ENCODE assay signal across 1 cellular context in genomic region chr5:37248970-37249819, GRCh38.
TF ChIP-seq lines count a peak whose summit lies in the region.

Gene CPLANE1, minus strand, starts transcription at chr5:37249376. Its CDS starts 1,678 bp downstream, at chr5:37247698.

TF ChIP-seq in HEK293, 187 proteins besides CTCF, POLR2A, EP300 and RAD21 (continued from another document and continues in another):
- TF ChIP-seq, protein P1, sequence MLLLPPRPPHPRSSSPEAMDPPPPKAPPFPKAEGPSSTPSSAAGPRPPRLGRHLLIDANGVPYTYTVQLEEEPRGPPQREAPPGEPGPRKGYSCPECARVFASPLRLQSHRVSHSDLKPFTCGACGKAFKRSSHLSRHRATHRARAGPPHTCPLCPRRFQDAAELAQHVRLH (tag by site-specific recombination; IDR thresholded peaks at IDR 0.05): peak; percentile 79
- TF ChIP-seq HIC1 (tag by site-specific recombination; IDR thresholded peaks at IDR 0.05): peak; percentile 90
- TF ChIP-seq, protein P2, sequence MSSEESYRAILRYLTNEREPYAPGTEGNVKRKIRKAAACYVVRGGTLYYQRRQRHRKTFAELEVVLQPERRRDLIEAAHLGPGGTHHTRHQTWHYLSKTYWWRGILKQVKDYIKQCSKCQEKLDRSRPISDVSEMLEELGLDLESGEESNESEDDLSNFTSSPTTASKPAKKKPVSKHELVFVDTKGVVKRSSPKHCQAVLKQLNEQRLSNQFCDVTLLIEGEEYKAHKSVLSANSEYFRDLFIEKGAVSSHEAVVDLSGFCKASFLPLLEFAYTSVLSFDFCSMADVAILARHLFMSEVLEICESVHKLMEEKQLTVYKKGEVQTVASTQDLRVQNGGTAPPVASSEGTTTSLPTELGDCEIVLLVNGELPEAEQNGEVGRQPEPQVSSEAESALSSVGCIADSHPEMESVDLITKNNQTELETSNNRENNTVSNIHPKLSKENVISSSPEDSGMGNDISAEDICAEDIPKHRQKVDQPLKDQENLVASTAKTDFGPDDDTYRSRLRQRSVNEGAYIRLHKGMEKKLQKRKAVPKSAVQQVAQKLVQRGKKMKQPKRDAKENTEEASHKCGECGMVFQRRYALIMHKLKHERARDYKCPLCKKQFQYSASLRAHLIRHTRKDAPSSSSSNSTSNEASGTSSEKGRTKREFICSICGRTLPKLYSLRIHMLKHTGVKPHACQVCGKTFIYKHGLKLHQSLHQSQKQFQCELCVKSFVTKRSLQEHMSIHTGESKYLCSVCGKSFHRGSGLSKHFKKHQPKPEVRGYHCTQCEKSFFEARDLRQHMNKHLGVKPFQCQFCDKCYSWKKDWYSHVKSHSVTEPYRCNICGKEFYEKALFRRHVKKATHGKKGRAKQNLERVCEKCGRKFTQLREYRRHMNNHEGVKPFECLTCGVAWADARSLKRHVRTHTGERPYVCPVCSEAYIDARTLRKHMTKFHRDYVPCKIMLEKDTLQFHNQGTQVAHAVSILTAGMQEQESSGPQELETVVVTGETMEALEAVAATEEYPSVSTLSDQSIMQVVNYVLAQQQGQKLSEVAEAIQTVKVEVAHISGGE (tag by site-specific recombination; conservative IDR thresholded peaks at IDR 0.05; ENCODE audit: low read depth): peak; percentile 75
- no peak; the same call in 1 of the 2 replicates for TF ChIP-seq ZNF777 (tag by site-specific recombination; IDR thresholded peaks at IDR 0.05; ENCODE audit: borderline replicate concordance)
- TF ChIP-seq ZSCAN16 (tag by site-specific recombination; IDR thresholded peaks at IDR 0.05): peak; percentile 75; the same call in 1 of the 2 replicates
- peak; percentile 84; the same call in 1 of the 2 replicates for TF ChIP-seq BCL11B (tag by site-specific recombination; IDR thresholded peaks at IDR 0.05; ENCODE audit: low read depth)
- TF ChIP-seq ZNF692 (tag by site-specific recombination; IDR thresholded peaks at IDR 0.05): peak; percentile 97
- TF ChIP-seq, protein P3, sequence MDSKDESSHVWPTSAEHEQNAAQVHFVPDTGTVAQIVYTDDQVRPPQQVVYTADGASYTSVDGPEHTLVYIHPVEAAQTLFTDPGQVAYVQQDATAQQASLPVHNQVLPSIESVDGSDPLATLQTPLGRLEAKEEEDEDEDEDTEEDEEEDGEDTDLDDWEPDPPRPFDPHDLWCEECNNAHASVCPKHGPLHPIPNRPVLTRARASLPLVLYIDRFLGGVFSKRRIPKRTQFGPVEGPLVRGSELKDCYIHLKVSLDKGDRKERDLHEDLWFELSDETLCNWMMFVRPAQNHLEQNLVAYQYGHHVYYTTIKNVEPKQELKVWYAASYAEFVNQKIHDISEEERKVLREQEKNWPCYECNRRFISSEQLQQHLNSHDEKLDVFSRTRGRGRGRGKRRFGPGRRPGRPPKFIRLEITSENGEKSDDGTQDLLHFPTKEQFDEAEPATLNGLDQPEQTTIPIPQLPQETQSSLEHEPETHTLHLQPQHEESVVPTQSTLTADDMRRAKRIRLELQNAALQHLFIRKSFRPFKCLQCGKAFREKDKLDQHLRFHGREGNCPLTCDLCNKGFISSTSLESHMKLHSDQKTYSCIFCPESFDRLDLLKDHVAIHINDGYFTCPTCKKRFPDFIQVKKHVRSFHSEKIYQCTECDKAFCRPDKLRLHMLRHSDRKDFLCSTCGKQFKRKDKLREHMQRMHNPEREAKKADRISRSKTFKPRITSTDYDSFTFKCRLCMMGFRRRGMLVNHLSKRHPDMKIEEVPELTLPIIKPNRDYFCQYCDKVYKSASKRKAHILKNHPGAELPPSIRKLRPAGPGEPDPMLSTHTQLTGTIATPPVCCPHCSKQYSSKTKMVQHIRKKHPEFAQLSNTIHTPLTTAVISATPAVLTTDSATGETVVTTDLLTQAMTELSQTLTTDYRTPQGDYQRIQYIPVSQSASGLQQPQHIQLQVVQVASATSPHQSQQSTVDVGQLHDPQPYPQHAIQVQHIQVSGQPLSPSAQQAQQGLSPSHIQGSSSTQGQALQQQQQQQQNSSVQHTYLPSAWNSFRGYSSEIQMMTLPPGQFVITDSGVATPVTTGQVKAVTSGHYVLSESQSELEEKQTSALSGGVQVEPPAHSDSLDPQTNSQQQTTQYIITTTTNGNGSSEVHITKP (tag by site-specific recombination; IDR thresholded peaks at IDR 0.05): peak; percentile 76
- peak; percentile 69; the same call in 1 of the 2 replicates for TF ChIP-seq ZNF76 (tag by site-specific recombination; IDR thresholded peaks at IDR 0.05; ENCODE audit: borderline replicate concordance, low read depth)
- peak; percentile 80; the same call in 1 of the 2 replicates for TF ChIP-seq ZNF10 (tag by site-specific recombination; IDR thresholded peaks at IDR 0.05)
- TF ChIP-seq ZBTB20 (tag by site-specific recombination; IDR thresholded peaks at IDR 0.05): peak; percentile 97
- TF ChIP-seq ZFP3 (tag by site-specific recombination; IDR thresholded peaks at IDR 0.05; ENCODE audit: low read depth): no peak
- 0 out of 2 replicates have a peak, but pooled peaks have one; percentile 39 for TF ChIP-seq ZNF23 (tag by site-specific recombination; IDR thresholded peaks at IDR 0.05; ENCODE audit: borderline replicate concordance)
- TF ChIP-seq ZNF561 (tag by site-specific recombination; IDR thresholded peaks at IDR 0.05; ENCODE audit: borderline replicate concordance): peak; percentile 82
- peak; percentile 82 for TF ChIP-seq ZEB2 (tag by site-specific recombination; IDR thresholded peaks at IDR 0.05)
- TF ChIP-seq ZNF239 (tag by site-specific recombination; IDR thresholded peaks at IDR 0.05): peak; percentile 39; the same call in 1 of the 2 replicates
- no peak; the same call in 1 of the 2 replicates for TF ChIP-seq HOXA7 (CRISPR knock-in tag; IDR thresholded peaks at IDR 0.05; ENCODE audit: borderline replicate concordance)
- TF ChIP-seq KLF10 (tag by site-specific recombination; IDR thresholded peaks at IDR 0.05): peak; percentile 95
- TF ChIP-seq, protein P4, sequence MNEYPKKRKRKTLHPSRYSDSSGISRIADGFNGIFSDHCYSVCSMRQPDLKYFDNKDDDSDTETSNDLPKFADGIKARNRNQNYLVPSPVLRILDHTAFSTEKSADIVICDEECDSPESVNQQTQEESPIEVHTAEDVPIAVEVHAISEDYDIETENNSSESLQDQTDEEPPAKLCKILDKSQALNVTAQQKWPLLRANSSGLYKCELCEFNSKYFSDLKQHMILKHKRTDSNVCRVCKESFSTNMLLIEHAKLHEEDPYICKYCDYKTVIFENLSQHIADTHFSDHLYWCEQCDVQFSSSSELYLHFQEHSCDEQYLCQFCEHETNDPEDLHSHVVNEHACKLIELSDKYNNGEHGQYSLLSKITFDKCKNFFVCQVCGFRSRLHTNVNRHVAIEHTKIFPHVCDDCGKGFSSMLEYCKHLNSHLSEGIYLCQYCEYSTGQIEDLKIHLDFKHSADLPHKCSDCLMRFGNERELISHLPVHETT (tag by site-specific recombination; IDR thresholded peaks at IDR 0.05): no peak
- peak; percentile 87 for TF ChIP-seq KLF16 (tag by site-specific recombination; IDR thresholded peaks at IDR 0.05)
- no peak for TF ChIP-seq ZNF155 (tag by site-specific recombination; IDR thresholded peaks at IDR 0.05)
- peak; percentile 96 for TF ChIP-seq ZFP37 (tag by site-specific recombination; IDR thresholded peaks at IDR 0.05)
- TF ChIP-seq ZNF114 (tag by site-specific recombination; IDR thresholded peaks at IDR 0.05): no peak
- peak; percentile 97 for TF ChIP-seq ZBTB26 (tag by site-specific recombination; optimal IDR thresholded peaks at IDR 0.05)
- no peak for TF ChIP-seq ZNF555 (tag by site-specific recombination; conservative IDR thresholded peaks at IDR 0.05)
- peak; percentile 37; the same call in 1 of the 2 replicates for TF ChIP-seq YY1 (tag by site-specific recombination; IDR thresholded peaks at IDR 0.05)
- TF ChIP-seq ZNF18 (tag by site-specific recombination; IDR thresholded peaks at IDR 0.05): peak; percentile 17; the same call in 1 of the 2 replicates
- TF ChIP-seq OSR2 (tag by site-specific recombination; IDR thresholded peaks at IDR 0.05): 0 out of 2 replicates have a peak, but pooled peaks have one; percentile 46
- TF ChIP-seq ZNF792 (tag by site-specific recombination; IDR thresholded peaks at IDR 0.05): peak; percentile 77; the same call in 1 of the 2 replicates
- TF ChIP-seq ZNF610 (tag by site-specific recombination; IDR thresholded peaks at IDR 0.05; ENCODE audit: borderline replicate concordance): peak; percentile 82
- TF ChIP-seq ZBTB8A (tag by site-specific recombination; IDR thresholded peaks at IDR 0.05): peak; percentile 98
- peak; percentile 79 for TF ChIP-seq ZNF423 (tag by site-specific recombination; IDR thresholded peaks at IDR 0.05)
- peak; percentile 64; the same call in 1 of the 2 replicates for TF ChIP-seq ZNF24 (tag by site-specific recombination; IDR thresholded peaks at IDR 0.05)
- TF ChIP-seq MYNN (tag by site-specific recombination; IDR thresholded peaks at IDR 0.05; ENCODE audit: borderline replicate concordance): 0 out of 2 replicates have a peak, but pooled peaks have one; percentile 31
- no peak for TF ChIP-seq ZNF544 (tag by site-specific recombination; IDR thresholded peaks at IDR 0.05)
- TF ChIP-seq ZNF391 (tag by site-specific recombination; IDR thresholded peaks at IDR 0.05; ENCODE audit: borderline replicate concordance, low read depth): peak; percentile 39; the same call in 1 of the 2 replicates
- TF ChIP-seq ZSCAN5A (tag by site-specific recombination; IDR thresholded peaks at IDR 0.05): peak; percentile 90
- peak; percentile 86 for TF ChIP-seq SP7 (tag by site-specific recombination; IDR thresholded peaks at IDR 0.05)
- TF ChIP-seq PATZ1 (tag by site-specific recombination; IDR thresholded peaks at IDR 0.05): peak; percentile 76
- no peak for TF ChIP-seq ZNF416 (tag by site-specific recombination; IDR thresholded peaks at IDR 0.05)
- peak; percentile 57 for TF ChIP-seq KLF1 (tag by site-specific recombination; IDR thresholded peaks at IDR 0.05)
